8 cellular contexts compared by ENCODE assay signal in genomic region chr10:103678104-103678526, GRCh38.
DNase-seq lines count a peak whose midpoint lies in the region; ATAC-seq and TF ChIP-seq lines count a peak whose summit lies in the region.

No MANE protein-coding gene starts in this region.

- peak overlapping the region in 1 of 2 donors; percentile 75 for H3K27ac Mint-ChIP-seq in natural killer cell

- intact Hi-C loops in natural killer cell (cut with micrococcal nuclease), result no loop called here

- peaks cover 0 to 17% of the 10 kb centered on the region in 2 donors for H3K27me3 Mint-ChIP-seq in natural killer cell (ENCODE audit: low read depth in 2 of 2)

- no peak overlapping the region for H3K4me3 Mint-ChIP-seq in natural killer cell

- peak; percentile 85 for ATAC-seq in GM21515 (IDR thresholded peaks at IDR 0.05; ENCODE audit: unreplicated experiment)
- ATAC-seq in esophagus mucosa, result peak; percentile 68
- ATAC-seq in natural killer cell, result peak; percentile 83 to 98 (median 95)

- H3K36me3 Mint-ChIP-seq in natural killer cell, result no peaks in the 10 kb centered on the region

- no peak for TF ChIP-seq CTCF in natural killer cell (IDR thresholded peaks at IDR 0.05)

- H3K4me1 Mint-ChIP-seq in natural killer cell, result no peaks in the 10 kb centered on the region

- peak; percentile 73 for DNase-seq in COLO668 (lab: John Stamatoyannopoulos, UW; ENCODE audit: unreplicated experiment)
- peak; percentile 66 for DNase-seq in NCI-H1436 (lab: John Stamatoyannopoulos, UW)
- peak; percentile 83 for DNase-seq in activated T-cell treated with anti-CD3 and anti-CD28 coated beads for 24 hours (ENCODE audit: low read depth)
- peak; percentile 49 for DNase-seq in natural killer cell
- DNase-seq in stimulated activated naive CD4-positive, alpha-beta T cell (lab: John Stamatoyannopoulos, UW), result peak; percentile 81 to 91 (median 88)
- DNase-seq in RKO (ENCODE audit: low spot score), result no peak

- H3K9me3 Mint-ChIP-seq in natural killer cell, result no peaks in the 10 kb centered on the region
